In genomic region chr13:48975926-48976676, GRCh38 we compare ENCODE assay signal across 8 cellular contexts. TPM values are rescaled to one million over a fixed set of nuclear protein-coding genes. Genes with fewer than 3 reads are reported as not detected.
A peak's percentile ranks its signal among the peaks of the same experiment; 100 is the strongest.
DNase-seq lines count a peak whose midpoint lies in the region; ATAC-seq and TF ChIP-seq lines count a peak whose summit lies in the region.

No MANE protein-coding gene starts in this region.

- peaks cover 30% of the 10 kb centered on the region for H3K9me3 Mint-ChIP-seq in activated naive CD8-positive, alpha-beta T cell treated with anti-CD3 and anti-CD28 coated beads, Interleukin-2, amount 50 U/mL, for 24 hours
- H3K9me3 Mint-ChIP-seq in type B pancreatic cell: peaks cover 11% of the 10 kb centered on the region

- peak overlapping the region; percentile 55 for H3K27ac ChIP-seq in SU-DHL-6 (ENCODE audit: low read depth, low read length)

- H2AFZ ChIP-seq in SU-DHL-6 (ENCODE audit: low read depth, low read length, severe bottlenecking): peak overlapping the region; percentile 97

- peaks cover 13% of the 10 kb centered on the region for H4K20me1 ChIP-seq in SU-DHL-6 (ENCODE audit: low read depth, low read length)

- peak overlapping the region; percentile 94 for H3K27ac Mint-ChIP-seq in activated naive CD8-positive, alpha-beta T cell treated with anti-CD3 and anti-CD28 coated beads, Interleukin-2, amount 50 U/mL, for 24 hours
- peak overlapping the region; percentile 98 for H3K27ac Mint-ChIP-seq in type B pancreatic cell

- H3K9ac ChIP-seq in SU-DHL-6 (ENCODE audit: low read length): peak overlapping the region; percentile 65

- DNase-seq in GM12865 (ENCODE audit: low read depth) (peak; percentile 94), NCI-H1048 (lab: John Stamatoyannopoulos, UW) (peak; percentile 37), cardiac septum (ENCODE audit: low spot score) (peak; percentile 92), posterior cingulate gyrus (peak; percentile 60 to 95 (median 72)), type B pancreatic cell (ENCODE audit: extremely low spot score, unreplicated experiment) (peak; percentile 84)
- peak; percentile 86 for DNase-seq in activated naive CD8-positive, alpha-beta T cell treated with anti-CD3 and anti-CD28 coated beads, Interleukin-2, amount 50 U/mL, for 24 hours

- peak overlapping the region; percentile 63 for H3K4me2 ChIP-seq in SU-DHL-6 (ENCODE audit: low read depth, low read length, poor library complexity, severe bottlenecking)

- intact Hi-C loops in cardiac septum (cut with DNase I): loop anchor here (5.0 to 10.0 kb wide), 2 partner anchors 121 to 269 kb away; partner anchors contain the start of gene CDADC1
- intact Hi-C loops in posterior cingulate gyrus (cut with DNase I): loop anchor here (5.0 kb wide), 2 partner anchors 136 to 271 kb away; partner anchors contain the start of gene CDADC1

- TF ChIP-seq CTCF in GM12865 (IDR thresholded peaks at IDR 0.05; ENCODE audit: insufficient read depth, low read depth, low read length, missing control alignments): peak; percentile 9
- no peak for TF ChIP-seq CTCF in SU-DHL-6 (IDR thresholded peaks at IDR 0.05; ENCODE audit: insufficient read depth, low read length, poor library complexity, severe bottlenecking)
- no peak for TF ChIP-seq CTCF in type B pancreatic cell (conservative IDR thresholded peaks at IDR 0.05)

- no peaks in the 10 kb centered on the region for H3K9me2 ChIP-seq in SU-DHL-6 (replicated peaks; ENCODE audit: insufficient read depth, low read length)

- H3K36me3 Mint-ChIP-seq in activated naive CD8-positive, alpha-beta T cell treated with anti-CD3 and anti-CD28 coated beads, Interleukin-2, amount 50 U/mL, for 24 hours (ENCODE audit: low read depth): peaks cover 37% of the 10 kb centered on the region
- H3K36me3 Mint-ChIP-seq in type B pancreatic cell: peaks cover 5% of the 10 kb centered on the region

- peaks cover 4% of the 10 kb centered on the region; the same call in 1 of the 2 replicates for H3K27me3 ChIP-seq in SU-DHL-6 (ENCODE audit: low read length)

- peak overlapping the region; percentile 97 for H3K4me3 ChIP-seq in GM12865 (ENCODE audit: low read depth, low read length)
- H3K4me3 ChIP-seq in SU-DHL-6 (ENCODE audit: insufficient read depth, low read length, poor library complexity, severe bottlenecking): peak overlapping the region; percentile 80

- peak; percentile 64 for ATAC-seq in HG02610 (IDR thresholded peaks at IDR 0.05; ENCODE audit: unreplicated experiment)
- peak; percentile 75 for ATAC-seq in activated naive CD8-positive, alpha-beta T cell treated with anti-CD3 and anti-CD28 coated beads, Interleukin-2, amount 50 U/mL, for 24 hours

- no peaks in the 10 kb centered on the region for H3K36me3 ChIP-seq in SU-DHL-6 (ENCODE audit: low read length)

- H3K27me3 Mint-ChIP-seq in activated naive CD8-positive, alpha-beta T cell treated with anti-CD3 and anti-CD28 coated beads, Interleukin-2, amount 50 U/mL, for 24 hours: no peaks in the 10 kb centered on the region
- H3K27me3 Mint-ChIP-seq in type B pancreatic cell: peaks cover 7% of the 10 kb centered on the region

- H3F3A ChIP-seq in SU-DHL-6 (ENCODE audit: insufficient read depth): peaks cover 11% of the 10 kb centered on the region

- peak overlapping the region; percentile 93 for H3K4me3 Mint-ChIP-seq in activated naive CD8-positive, alpha-beta T cell treated with anti-CD3 and anti-CD28 coated beads, Interleukin-2, amount 50 U/mL, for 24 hours
- H3K4me3 Mint-ChIP-seq in type B pancreatic cell: peak overlapping the region; percentile 95

- no peaks in the 10 kb centered on the region for H3K79me2 ChIP-seq in SU-DHL-6 (ENCODE audit: insufficient read depth, low read length)

- peaks cover 46% of the 10 kb centered on the region for H3K4me1 Mint-ChIP-seq in activated naive CD8-positive, alpha-beta T cell treated with anti-CD3 and anti-CD28 coated beads, Interleukin-2, amount 50 U/mL, for 24 hours
- peaks cover 16% of the 10 kb centered on the region for H3K4me1 Mint-ChIP-seq in type B pancreatic cell (ENCODE audit: unreplicated experiment)

- H3K9me3 ChIP-seq in SU-DHL-6 (ENCODE audit: insufficient read depth, low read length): peaks cover 19% of the 10 kb centered on the region; the same call in 1 of the 2 replicates

RNA-seq across cellular contexts. Expression of gene FNDC3A, which starts 0.4 kb away (rescaled TPM):
- 27.3 TPM for total RNA-seq in cardiac septum
- total RNA-seq in type B pancreatic cell (ENCODE audit: low replicate concordance): 53.4 and 65.7 TPM in 2 replicates

Comparison
In these comparisons a context has a peak if more than half of its experiments do, and no peak if none do; other contexts are left out.
1. Peak in every context shown above with its lines: DNase-seq, ATAC-seq, H3K4me3 ChIP-seq and H3K27ac ChIP-seq.
2. DNase-seq: peak in every context shown above with its lines; median percentile 94 in GM12865; 92 in cardiac septum; 86 in activated naive CD8-positive, alpha-beta T cell treated with anti-CD3 and anti-CD28 coated beads, Interleukin-2, amount 50 U/mL, for 24 hours; 84 in type B pancreatic cell; 72 in posterior cingulate gyrus; 37 in NCI-H1048.